In genomic region chr1:31405578-31406245, GRCh38 we compare ENCODE assay signal across 30 cellular contexts. TPM values are rescaled to one million over a fixed set of nuclear protein-coding genes. Genes with fewer than 3 reads are reported as not detected.
"Had no signal": no experiment of that assay in that cellular context is flagged by ENCODE, and none has a peak within 500 bp of the region (broad histone marks: within the 10 kb centered on the region; RNA-seq: fewer than 3 reads in every experiment).

No MANE protein-coding gene starts in this region.

- H3K36me3 Mint-ChIP-seq: activated naive CD4-positive, alpha-beta T cell treated with anti-CD3 and anti-CD28 coated beads, Interleukin-2, amount 10 ng/mL, durations not matched to agents 7 days and 5 days; activated naive CD8-positive, alpha-beta T cell treated with anti-CD3 and anti-CD28 coated beads, Interleukin-2, amount 10 ng/mL, durations not matched to agents 7 days and 5 days; natural killer cell treated with Interleukin-12 subunit alpha and Interleukin-12 subunit beta and Interleukin-15 and Interleukin-18, amount 100 ng/mL, for 72 hours had no signal

- H3K9me3 Mint-ChIP-seq: activated CD4-positive, alpha-beta memory T cell treated with anti-CD3 and anti-CD28 coated beads, Interleukin-2, amount 10 ng/mL, durations not matched to agents 7 days and 5 days; activated CD4-positive, alpha-beta T cell treated with anti-CD3 and anti-CD28 coated beads, Interleukin-2, amount 10 ng/mL, durations not matched to agents 24 days and 14 days; activated naive CD4-positive, alpha-beta T cell treated with anti-CD3 and anti-CD28 coated beads, Interleukin-2, amount 10 ng/mL, durations not matched to agents 7 days and 5 days; activated naive CD8-positive, alpha-beta T cell treated with anti-CD3 and anti-CD28 coated beads, Interleukin-2, amount 10 ng/mL, durations not matched to agents 7 days and 5 days; activated T-cell treated with anti-CD3 and anti-CD28 coated beads, Interleukin-2, amount 50 U/mL, for 24 hours; effector memory CD8-positive, alpha-beta T cell; natural killer cell treated with Interleukin-12 subunit alpha and Interleukin-12 subunit beta and Interleukin-15 and Interleukin-18, amount 100 ng/mL, for 72 hours had no signal

- FAIRE-seq: endothelial cell of umbilical vein had no signal

- ATAC-seq: effector memory CD8-positive, alpha-beta T cell; gastroesophageal sphincter; left lobe of liver; lower lobe of right lung; natural killer cell treated with Interleukin-12 subunit alpha and Interleukin-12 subunit beta and Interleukin-15 and Interleukin-18, amount 100 ng/mL, for 72 hours had no signal

- H3K4me1 Mint-ChIP-seq: activated CD4-positive, alpha-beta memory T cell treated with anti-CD3 and anti-CD28 coated beads, Interleukin-2, amount 10 ng/mL, durations not matched to agents 7 days and 5 days; activated CD4-positive, alpha-beta T cell treated with anti-CD3 and anti-CD28 coated beads, Interleukin-2, amount 10 ng/mL, durations not matched to agents 24 days and 14 days; activated naive CD4-positive, alpha-beta T cell treated with anti-CD3 and anti-CD28 coated beads, Interleukin-2, amount 10 ng/mL, durations not matched to agents 7 days and 5 days; activated naive CD8-positive, alpha-beta T cell treated with anti-CD3 and anti-CD28 coated beads, Interleukin-2, amount 10 ng/mL, durations not matched to agents 7 days and 5 days had no signal

- H3K4me3 Mint-ChIP-seq: activated CD4-positive, alpha-beta memory T cell treated with anti-CD3 and anti-CD28 coated beads, Interleukin-2, amount 10 ng/mL, durations not matched to agents 7 days and 5 days; activated CD4-positive, alpha-beta T cell treated with anti-CD3 and anti-CD28 coated beads, Interleukin-2, amount 10 ng/mL, durations not matched to agents 24 days and 14 days; activated naive CD4-positive, alpha-beta T cell treated with anti-CD3 and anti-CD28 coated beads, Interleukin-2, amount 10 ng/mL, durations not matched to agents 7 days and 5 days; activated naive CD8-positive, alpha-beta T cell treated with anti-CD3 and anti-CD28 coated beads, Interleukin-2, amount 10 ng/mL, durations not matched to agents 7 days and 5 days; activated T-cell treated with anti-CD3 and anti-CD28 coated beads, Interleukin-2, amount 50 U/mL, for 24 hours; effector memory CD8-positive, alpha-beta T cell; natural killer cell treated with Interleukin-12 subunit alpha and Interleukin-12 subunit beta and Interleukin-15 and Interleukin-18, amount 100 ng/mL, for 72 hours had no signal

- DNase-seq: activated CD4-positive, alpha-beta memory T cell treated with anti-CD3 and anti-CD28 coated beads, Interleukin-2, amount 10 ng/mL, durations not matched to agents 7 days and 5 days; activated CD4-positive, alpha-beta T cell treated with anti-CD3 and anti-CD28 coated beads, Interleukin-2, amount 10 ng/mL, durations not matched to agents 24 days and 14 days; activated CD4-positive, CD25-positive, alpha-beta regulatory T cell treated with anti-CD3 and anti-CD28 coated beads, Interleukin-2, amount 50 U/mL, for 72 hours; activated CD8-positive, alpha-beta memory T cell treated with anti-CD3 and anti-CD28 coated beads, Interleukin-2, amount 50 U/mL, for 48 hours; activated gamma-delta T cell; activated naive CD4-positive, alpha-beta T cell treated with anti-CD3 and anti-CD28 coated beads, Interleukin-2, amount 10 ng/mL, durations not matched to agents 7 days and 5 days; activated naive CD8-positive, alpha-beta T cell treated with anti-CD3 and anti-CD28 coated beads, Interleukin-2, amount 10 ng/mL, durations not matched to agents 7 days and 5 days; activated T-cell treated with anti-CD3 and anti-CD28 coated beads, Interleukin-2, amount 50 U/mL, for 24 hours; brain microvascular endothelial cell; caudate nucleus; cortex of kidney; effector memory CD8-positive, alpha-beta T cell; kidney glomerular epithelial cell; lower lobe of right lung; mesenchymal stem cell; ovary; sigmoid colon; spleen; stimulated activated naive CD4-positive, alpha-beta T cell; T-helper 2 cell had no signal

- H3K27ac ChIP-seq: ascending aorta, brain microvascular endothelial cell, esophagus muscularis mucosa, gastroesophageal sphincter, lower lobe of right lung, neutrophil, ovary, sigmoid colon, spleen, suprapubic skin, tibial nerve had no signal

- H3K27ac Mint-ChIP-seq: activated CD4-positive, alpha-beta memory T cell treated with anti-CD3 and anti-CD28 coated beads, Interleukin-2, amount 10 ng/mL, durations not matched to agents 7 days and 5 days; activated CD4-positive, alpha-beta T cell treated with anti-CD3 and anti-CD28 coated beads, Interleukin-2, amount 10 ng/mL, durations not matched to agents 24 days and 14 days; activated naive CD4-positive, alpha-beta T cell treated with anti-CD3 and anti-CD28 coated beads, Interleukin-2, amount 10 ng/mL, durations not matched to agents 7 days and 5 days; activated naive CD8-positive, alpha-beta T cell treated with anti-CD3 and anti-CD28 coated beads, Interleukin-2, amount 10 ng/mL, durations not matched to agents 7 days and 5 days; activated T-cell treated with anti-CD3 and anti-CD28 coated beads, Interleukin-2, amount 50 U/mL, for 24 hours; effector memory CD8-positive, alpha-beta T cell; natural killer cell treated with Interleukin-12 subunit alpha and Interleukin-12 subunit beta and Interleukin-15 and Interleukin-18, amount 100 ng/mL, for 72 hours; progenitor cell of endocrine pancreas had no signal

- H3K36me3 ChIP-seq: ascending aorta, brain microvascular endothelial cell, esophagus muscularis mucosa, gastroesophageal sphincter, lower lobe of right lung, neutrophil, ovary, sigmoid colon, spleen, suprapubic skin, tibial nerve had no signal

- H3K4me1 ChIP-seq: ascending aorta, esophagus muscularis mucosa, gastroesophageal sphincter, lower lobe of right lung, sigmoid colon, suprapubic skin, tibial nerve had no signal

- H3K27me3 ChIP-seq: ascending aorta, brain microvascular endothelial cell, ovary, suprapubic skin had no signal

- H3K4me3 ChIP-seq: ascending aorta, esophagus muscularis mucosa, gastroesophageal sphincter, lower lobe of right lung, ovary, sigmoid colon, spleen, suprapubic skin, tibial nerve had no signal

- H3K9me3 ChIP-seq: ascending aorta, esophagus muscularis mucosa, gastroesophageal sphincter, lower lobe of right lung, neutrophil, ovary, sigmoid colon, spleen, suprapubic skin, tibial nerve had no signal

RNA-seq across cellular contexts. Expression of gene SERINC2, which starts 7.3 kb away (rescaled TPM):
- total RNA-seq: activated CD4-positive, alpha-beta T cell treated with anti-CD3 and anti-CD28 coated beads, Interleukin-2, amount 10 ng/mL, durations not matched to agents 24 days and 14 days had no signal

RNA-seq across cellular contexts. Expression of gene FABP3, which starts 32.8 kb away (rescaled TPM):
- total RNA-seq: activated CD4-positive, alpha-beta memory T cell treated with anti-CD3 and anti-CD28 coated beads, Interleukin-2, amount 10 ng/mL, durations not matched to agents 7 days and 5 days; activated CD4-positive, alpha-beta T cell treated with anti-CD3 and anti-CD28 coated beads, Interleukin-2, amount 10 ng/mL, durations not matched to agents 24 days and 14 days; natural killer cell treated with Interleukin-12 subunit alpha and Interleukin-12 subunit beta and Interleukin-15 and Interleukin-18, amount 100 ng/mL, for 72 hours had no signal
